ENCODE assay signal across 12 cellular contexts in genomic region chr15:101180620-101181307, GRCh38.
A peak's percentile ranks its signal among the peaks of the same experiment; 100 is the strongest.
DNase-seq lines count a peak whose midpoint lies in the region; TF ChIP-seq lines count a peak whose summit lies in the region.
"Had no signal": no experiment of that assay in that cellular context is flagged by ENCODE, and none has a peak within 500 bp of the region (broad histone marks: within the 10 kb centered on the region; RNA-seq: fewer than 3 reads in every experiment).

No MANE protein-coding gene starts in this region.

- 71 to 74% methylated on average over 6 to 13 of the region's 13 CpGs for WGBS in transverse colon (ENCODE audit: low coverage in 1 of 2), 2 donors

- H3K9me3 Mint-ChIP-seq in CD14-positive monocyte (no peaks in the 10 kb centered on the region), HFFc6 (no peaks in the 10 kb centered on the region)
- H3K9me3 Mint-ChIP-seq in activated naive CD8-positive, alpha-beta T cell treated with anti-CD3 and anti-CD28 coated beads for 36 hours, result no peaks in the 10 kb centered on the region

- TF ChIP-seq CTCF in CD14-positive monocyte (IDR thresholded peaks at IDR 0.05), result no peak
- TF ChIP-seq CTCF in HFFc6 (IDR thresholded peaks at IDR 0.05), result no peak
- TF ChIP-seq CTCF in osteoblast (IDR thresholded peaks at IDR 0.05; ENCODE audit: extremely low read depth, low read depth, low read length), result no peak
- no peak for TF ChIP-seq CTCF in transverse colon (IDR thresholded peaks at IDR 0.05)

- H3K4me3 ChIP-seq in osteoblast (ENCODE audit: insufficient read depth, low read length), result no peak overlapping the region
- no peak overlapping the region for H3K4me3 ChIP-seq in transverse colon
- H3K4me3 ChIP-seq: body of pancreas had no signal

- peaks cover 19% of the 10 kb centered on the region for H3K4me1 ChIP-seq in osteoblast (ENCODE audit: insufficient read depth, low read length)
- peaks cover 0 to 16% (median 3%) of the 10 kb centered on the region in 4 donors for H3K4me1 ChIP-seq in transverse colon
- H3K4me1 ChIP-seq: body of pancreas had no signal

- H4K20me1 ChIP-seq in osteoblast (ENCODE audit: insufficient read depth, low read length), result peaks cover 4% of the 10 kb centered on the region

- H3K4me1 Mint-ChIP-seq in CD14-positive monocyte, result peaks cover 55% of the 10 kb centered on the region
- H3K4me1 Mint-ChIP-seq in HFFc6 (ENCODE audit: low read depth), result peaks cover 83% of the 10 kb centered on the region
- H3K4me1 Mint-ChIP-seq in activated naive CD8-positive, alpha-beta T cell treated with anti-CD3 and anti-CD28 coated beads for 36 hours, result peaks cover 55% of the 10 kb centered on the region

- no peak overlapping the region for H3K4me3 Mint-ChIP-seq in CD14-positive monocyte
- H3K4me3 Mint-ChIP-seq in HFFc6, result peak overlapping the region; percentile 60; the same call in 1 of the 2 replicates
- H3K4me3 Mint-ChIP-seq in activated naive CD8-positive, alpha-beta T cell treated with anti-CD3 and anti-CD28 coated beads for 36 hours, result peak overlapping the region; percentile 19

- H3K36me3 Mint-ChIP-seq in CD14-positive monocyte, result peaks cover 33 to 53% of the 10 kb centered on the region in 2 donors
- H3K36me3 Mint-ChIP-seq in HFFc6 (ENCODE audit: low read depth), result peaks cover 56% of the 10 kb centered on the region
- H3K36me3 Mint-ChIP-seq in activated naive CD8-positive, alpha-beta T cell treated with anti-CD3 and anti-CD28 coated beads for 36 hours, result peaks cover 58% of the 10 kb centered on the region

- in situ Hi-C loops in transverse colon (cut with MboI; ENCODE audit: low pct_ligation_motif_present in 1 of 4, low pct_unique_long_range_greater_than_20kb in 1 of 4, low sequenced_read_pairs in 3 of 4), result no loop called here

- H3K27ac ChIP-seq in osteoblast (ENCODE audit: low read depth, low read length) (peak overlapping the region; percentile 99), transverse colon (no peak overlapping the region)
- H3K27ac ChIP-seq: body of pancreas had no signal

- H2AFZ ChIP-seq in osteoblast (ENCODE audit: low read length), result no peak overlapping the region

- TF ChIP-seq POLR2A in transverse colon (IDR thresholded peaks at IDR 0.05), result no peak

- no peak overlapping the region for H3K4me2 ChIP-seq in osteoblast (ENCODE audit: insufficient read depth, low read length)

- H3K9me3 ChIP-seq in osteoblast (ENCODE audit: low read depth, low read length) (no peaks in the 10 kb centered on the region), transverse colon (no peaks in the 10 kb centered on the region)
- H3K9me3 ChIP-seq: body of pancreas had no signal

- intact Hi-C loops in CD14-positive monocyte (cut with micrococcal nuclease) (loop anchor here in 1 of 2 donors (10.0 kb wide), 1 partner anchor 56 kb away; no protein-coding TSS in a partner anchor), transverse colon (cut with DNase I; ENCODE audit: low total_unique reads) (no loop called here)

- peak overlapping the region in 5 of 7 donors; percentile 21 to 72 (median 48) for H3K27ac Mint-ChIP-seq in CD14-positive monocyte
- peak overlapping the region; percentile 90 for H3K27ac Mint-ChIP-seq in HFFc6
- H3K27ac Mint-ChIP-seq in activated naive CD8-positive, alpha-beta T cell treated with anti-CD3 and anti-CD28 coated beads for 36 hours, result peak overlapping the region; percentile 78

- peaks cover 56% of the 10 kb centered on the region for H3K36me3 ChIP-seq in osteoblast (ENCODE audit: insufficient read depth, low read length)
- H3K36me3 ChIP-seq in transverse colon, result peaks cover 0 to 8% (median 0%) of the 10 kb centered on the region in 4 donors

- H3K79me2 ChIP-seq in osteoblast (ENCODE audit: insufficient read depth, low read length), result peaks cover 91% of the 10 kb centered on the region

- H3K27me3 ChIP-seq in osteoblast (ENCODE audit: insufficient read depth, low read length) (no peaks in the 10 kb centered on the region), transverse colon (no peaks in the 10 kb centered on the region)
- H3K27me3 ChIP-seq: body of pancreas had no signal

- H3K27me3 Mint-ChIP-seq in CD14-positive monocyte (ENCODE audit: low read depth in 3 of 3) (peaks cover 0 to 3% (median 0%) of the 10 kb centered on the region in 3 donors), HFFc6 (ENCODE audit: insufficient read depth) (no peaks in the 10 kb centered on the region; the same call in 1 of the 2 replicates)
- H3K27me3 Mint-ChIP-seq in activated naive CD8-positive, alpha-beta T cell treated with anti-CD3 and anti-CD28 coated beads for 36 hours, result no peaks in the 10 kb centered on the region

- DNase-seq in CD14-positive monocyte (ENCODE audit: low spot score) (no peak), HFFc6 (no peak), osteoblast (ENCODE audit: insufficient read length, low spot score, missing footprints) (no peak), transverse colon (no peak), DMS53 treated with DMSO at 0.1 percent for 48 hours (lab: John Stamatoyannopoulos, UW; ENCODE audit: unreplicated experiment) (no peak)
- no peak for DNase-seq in activated naive CD8-positive, alpha-beta T cell treated with anti-CD3 and anti-CD28 coated beads for 36 hours
- DNase-seq in effector CD8-positive, alpha-beta T cell (lab: John Stamatoyannopoulos, UW), result no peak
- DNase-seq: body of pancreas; effector memory CD4-positive, alpha-beta T cell; foreskin melanocyte; OCI-M1; retina had no signal

- TF ChIP-seq EP300 in transverse colon (IDR thresholded peaks at IDR 0.05; ENCODE audit: low read depth), result no peak

Comparison
In these comparisons a context has a peak if more than half of its experiments do, and no peak if none do; other contexts are left out.
1. H3K4me3 Mint-ChIP-seq: peak in HFFc6 (single experiment) and activated naive CD8-positive, alpha-beta T cell treated with anti-CD3 and anti-CD28 coated beads for 36 hours (single experiment); none in CD14-positive monocyte (0 of 2).
2. Peak in every context shown above with its lines, with median percentiles within 50 percentile points of each other: H3K27ac Mint-ChIP-seq.